Comparison of ENCODE assay signal across 8 cellular contexts in the genomic region with DNA sequence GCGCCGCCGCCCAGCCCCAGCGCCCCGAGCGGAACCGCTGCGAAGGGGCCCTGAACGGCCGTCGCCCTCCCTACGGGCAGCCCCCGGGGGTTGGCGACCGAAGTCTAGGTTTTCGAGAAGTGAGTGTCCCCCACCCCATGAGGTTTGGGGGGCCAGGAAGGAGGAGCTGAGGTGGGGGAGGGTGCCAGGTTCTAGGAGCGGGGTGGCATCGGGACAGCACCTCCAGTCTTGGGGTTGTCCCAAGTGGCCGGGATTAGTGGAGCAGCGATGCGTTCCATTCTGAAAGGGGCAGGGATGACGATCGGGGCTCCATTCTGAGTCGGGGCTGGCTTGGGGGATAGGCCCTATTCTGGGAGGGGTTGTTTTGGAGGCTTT. TPM values are rescaled to one million over a fixed set of nuclear protein-coding genes. Genes with fewer than 3 reads are reported as not detected.
DNase-seq lines count a peak whose midpoint lies in the region; ATAC-seq and TF ChIP-seq lines count a peak whose summit lies in the region.

No MANE protein-coding gene starts in this region.

- DNase-seq in DMS53 (lab: John Stamatoyannopoulos, UW) (peak; percentile 55), DMS53 treated with DMSO at 0.1 percent for 48 hours (lab: John Stamatoyannopoulos, UW; ENCODE audit: unreplicated experiment) (no peak), NT2/D1 (ENCODE audit: low read depth, low spot score) (no peak), coronary artery (ENCODE audit: low spot score) (no peak), mesothelial cell of epicardium (ENCODE audit: low spot score in 2 of 2, unreplicated experiment in 2 of 2) (no peak)

- peak overlapping the region; percentile 86 for H3K9ac ChIP-seq in NT2/D1 (ENCODE audit: insufficient read length, low read depth)

- H3K4me1 Mint-ChIP-seq in mesothelial cell of epicardium: peaks cover 13% of the 10 kb centered on the region

- peaks cover 15% of the 10 kb centered on the region for H3K4me1 ChIP-seq in NT2/D1 (ENCODE audit: insufficient read depth, insufficient read length)

- no peak for TF ChIP-seq CTCF in coronary artery (IDR thresholded peaks at IDR 0.05)
- TF ChIP-seq CTCF in mesothelial cell of epicardium (IDR thresholded peaks at IDR 0.05; ENCODE audit: unreplicated experiment): no peak

- ATAC-seq in HG03439 (IDR thresholded peaks at IDR 0.05; ENCODE audit: unreplicated experiment) (no peak), GM18502 (IDR thresholded peaks at IDR 0.05; ENCODE audit: poor library complexity, unreplicated experiment) (no peak), HG02981 (IDR thresholded peaks at IDR 0.05; ENCODE audit: unreplicated experiment) (no peak)

- H3K36me3 ChIP-seq in NT2/D1 (ENCODE audit: insufficient read depth, insufficient read length, low read length): no peaks in the 10 kb centered on the region

- H3K9me3 Mint-ChIP-seq in mesothelial cell of epicardium: no peaks in the 10 kb centered on the region

- peaks cover 9% of the 10 kb centered on the region for H3K27me3 ChIP-seq in NT2/D1 (ENCODE audit: insufficient read depth, insufficient read length)

- peaks cover 5% of the 10 kb centered on the region for H3K36me3 Mint-ChIP-seq in mesothelial cell of epicardium

- H3K9me3 ChIP-seq in NT2/D1 (ENCODE audit: insufficient read depth, low read length): no peaks in the 10 kb centered on the region

- no peaks in the 10 kb centered on the region for H3K27me3 Mint-ChIP-seq in mesothelial cell of epicardium (ENCODE audit: low read depth)

- H3K27ac ChIP-seq in coronary artery: peak overlapping the region; percentile 94 to 97

- H3K4me3 ChIP-seq in NT2/D1 (ENCODE audit: insufficient read length, low read depth): peak overlapping the region; percentile 50
- H3K4me3 ChIP-seq in coronary artery: peak overlapping the region; percentile 98

- no peak overlapping the region for H3K27ac Mint-ChIP-seq in mesothelial cell of epicardium

- H3K4me3 Mint-ChIP-seq in mesothelial cell of epicardium: peak overlapping the region; percentile 92

RNA-seq across cellular contexts. Expression of a gene that starts 0.4 kb away (rescaled TPM):
- 12.3 to 14.4 TPM (median 13.5 TPM) in 3 replicates for total RNA-seq in mesothelial cell of epicardium

RNA-seq across cellular contexts. Expression of a gene that starts 7.9 kb away (rescaled TPM):
- 29.8 to 32.9 TPM (median 31.7 TPM) in 3 replicates for total RNA-seq in mesothelial cell of epicardium

RNA-seq across cellular contexts. Expression of a gene that starts 10.8 kb away (rescaled TPM):
- not detected in 3 replicates for total RNA-seq in mesothelial cell of epicardium

RNA-seq across cellular contexts. Expression of a gene that starts 46.5 kb away (rescaled TPM):
- 84.9 to 94.5 TPM (median 86.8 TPM) in 3 replicates for total RNA-seq in mesothelial cell of epicardium

RNA-seq across cellular contexts. Expression of a gene that starts 47.0 kb away (rescaled TPM):
- total RNA-seq in mesothelial cell of epicardium: not detected in 3 replicates
